24 cellular contexts compared by ENCODE assay signal in genomic region chr20:32130965-32131364, GRCh38.
"Had no signal": no experiment of that assay in that cellular context is flagged by ENCODE, and none has a peak within 500 bp of the region (broad histone marks: within the 10 kb centered on the region; RNA-seq: fewer than 3 reads in every experiment).

No MANE protein-coding gene starts in this region.

- H3K36me3 Mint-ChIP-seq: activated naive CD4-positive, alpha-beta T cell treated with anti-CD3 and anti-CD28 coated beads, Interleukin-2, amount 10 ng/mL, durations not matched to agents 7 days and 5 days had no signal

- H3K9me3 ChIP-seq: ascending aorta, body of pancreas had no signal

- H3K27me3 ChIP-seq: ascending aorta, body of pancreas had no signal

- H3K27ac Mint-ChIP-seq: activated CD4-positive, alpha-beta memory T cell treated with anti-CD3 and anti-CD28 coated beads for 36 hours; activated CD4-positive, alpha-beta T cell treated with anti-CD3 and anti-CD28 coated beads, Interleukin-2, amount 10 ng/mL, durations not matched to agents 7 days and 5 days; activated naive CD4-positive, alpha-beta T cell treated with anti-CD3 and anti-CD28 coated beads, Interleukin-2, amount 10 ng/mL, durations not matched to agents 7 days and 5 days; activated naive CD8-positive, alpha-beta T cell treated with anti-CD3 and anti-CD28 coated beads, Interleukin-2, amount 10 ng/mL, durations not matched to agents 7 days and 5 days; T-cell had no signal

- H3K4me1 Mint-ChIP-seq: activated naive CD4-positive, alpha-beta T cell treated with anti-CD3 and anti-CD28 coated beads, Interleukin-2, amount 10 ng/mL, durations not matched to agents 7 days and 5 days had no signal

- H3K27ac ChIP-seq: ascending aorta, body of pancreas, SK-N-MC, VCaP had no signal

- H3K4me1 ChIP-seq: body of pancreas had no signal

- H3K4me3 ChIP-seq: ascending aorta, body of pancreas, SK-N-MC had no signal

- ATAC-seq: activated T-cell treated with anti-CD3 and anti-CD28 coated beads, Interleukin-2, amount 50 U/mL, for 4 hours; body of pancreas; Panc1; Right ventricle myocardium inferior; T-cell had no signal

- DNase-seq: activated CD4-positive, alpha-beta memory T cell treated with anti-CD3 and anti-CD28 coated beads for 36 hours; activated CD4-positive, alpha-beta T cell treated with anti-CD3 and anti-CD28 coated beads, Interleukin-2, amount 10 ng/mL, durations not matched to agents 7 days and 5 days; activated CD4-positive, CD25-positive, alpha-beta regulatory T cell; activated gamma-delta T cell treated with Interleukin-2 at 50 U/mL for 16 hours; activated naive CD4-positive, alpha-beta T cell treated with anti-CD3 and anti-CD28 coated beads, Interleukin-2, amount 10 ng/mL, durations not matched to agents 7 days and 5 days; activated naive CD8-positive, alpha-beta T cell treated with anti-CD3 and anti-CD28 coated beads, Interleukin-2, amount 10 ng/mL, durations not matched to agents 7 days and 5 days; activated T-cell treated with anti-CD3 and anti-CD28 coated beads, Interleukin-2, amount 50 U/mL, for 4 hours; body of pancreas; central memory CD4-positive, alpha-beta T cell; Kasumi-1; NCI-H1048; NCI-H146; NCI-H187 treated with DMSO at 0.1 percent for 48 hours; NCI-H2081 treated with DMSO at 0.1 percent for 48 hours; NCI-H446; NCI-H524; OCI-M1; RPMI8226; T-cell had no signal

- H3K4me3 Mint-ChIP-seq: activated CD4-positive, alpha-beta memory T cell treated with anti-CD3 and anti-CD28 coated beads for 36 hours; activated CD4-positive, alpha-beta T cell treated with anti-CD3 and anti-CD28 coated beads, Interleukin-2, amount 10 ng/mL, durations not matched to agents 7 days and 5 days; activated naive CD4-positive, alpha-beta T cell treated with anti-CD3 and anti-CD28 coated beads, Interleukin-2, amount 10 ng/mL, durations not matched to agents 7 days and 5 days; activated naive CD8-positive, alpha-beta T cell treated with anti-CD3 and anti-CD28 coated beads, Interleukin-2, amount 10 ng/mL, durations not matched to agents 7 days and 5 days; activated T-cell treated with anti-CD3 and anti-CD28 coated beads, Interleukin-2, amount 50 U/mL, for 4 hours; T-cell had no signal

- H3K27me3 Mint-ChIP-seq: activated CD4-positive, alpha-beta memory T cell treated with anti-CD3 and anti-CD28 coated beads for 36 hours; activated CD4-positive, alpha-beta T cell treated with anti-CD3 and anti-CD28 coated beads, Interleukin-2, amount 10 ng/mL, durations not matched to agents 7 days and 5 days; activated naive CD4-positive, alpha-beta T cell treated with anti-CD3 and anti-CD28 coated beads, Interleukin-2, amount 10 ng/mL, durations not matched to agents 7 days and 5 days; activated naive CD8-positive, alpha-beta T cell treated with anti-CD3 and anti-CD28 coated beads, Interleukin-2, amount 10 ng/mL, durations not matched to agents 7 days and 5 days; T-cell had no signal

- H3K9me3 Mint-ChIP-seq: activated CD4-positive, alpha-beta memory T cell treated with anti-CD3 and anti-CD28 coated beads for 36 hours; activated CD4-positive, alpha-beta T cell treated with anti-CD3 and anti-CD28 coated beads, Interleukin-2, amount 10 ng/mL, durations not matched to agents 7 days and 5 days; activated naive CD4-positive, alpha-beta T cell treated with anti-CD3 and anti-CD28 coated beads, Interleukin-2, amount 10 ng/mL, durations not matched to agents 7 days and 5 days; activated naive CD8-positive, alpha-beta T cell treated with anti-CD3 and anti-CD28 coated beads, Interleukin-2, amount 10 ng/mL, durations not matched to agents 7 days and 5 days; activated T-cell treated with anti-CD3 and anti-CD28 coated beads, Interleukin-2, amount 50 U/mL, for 4 hours; T-cell had no signal
